12 cellular contexts compared by ENCODE assay signal in the genomic region with DNA sequence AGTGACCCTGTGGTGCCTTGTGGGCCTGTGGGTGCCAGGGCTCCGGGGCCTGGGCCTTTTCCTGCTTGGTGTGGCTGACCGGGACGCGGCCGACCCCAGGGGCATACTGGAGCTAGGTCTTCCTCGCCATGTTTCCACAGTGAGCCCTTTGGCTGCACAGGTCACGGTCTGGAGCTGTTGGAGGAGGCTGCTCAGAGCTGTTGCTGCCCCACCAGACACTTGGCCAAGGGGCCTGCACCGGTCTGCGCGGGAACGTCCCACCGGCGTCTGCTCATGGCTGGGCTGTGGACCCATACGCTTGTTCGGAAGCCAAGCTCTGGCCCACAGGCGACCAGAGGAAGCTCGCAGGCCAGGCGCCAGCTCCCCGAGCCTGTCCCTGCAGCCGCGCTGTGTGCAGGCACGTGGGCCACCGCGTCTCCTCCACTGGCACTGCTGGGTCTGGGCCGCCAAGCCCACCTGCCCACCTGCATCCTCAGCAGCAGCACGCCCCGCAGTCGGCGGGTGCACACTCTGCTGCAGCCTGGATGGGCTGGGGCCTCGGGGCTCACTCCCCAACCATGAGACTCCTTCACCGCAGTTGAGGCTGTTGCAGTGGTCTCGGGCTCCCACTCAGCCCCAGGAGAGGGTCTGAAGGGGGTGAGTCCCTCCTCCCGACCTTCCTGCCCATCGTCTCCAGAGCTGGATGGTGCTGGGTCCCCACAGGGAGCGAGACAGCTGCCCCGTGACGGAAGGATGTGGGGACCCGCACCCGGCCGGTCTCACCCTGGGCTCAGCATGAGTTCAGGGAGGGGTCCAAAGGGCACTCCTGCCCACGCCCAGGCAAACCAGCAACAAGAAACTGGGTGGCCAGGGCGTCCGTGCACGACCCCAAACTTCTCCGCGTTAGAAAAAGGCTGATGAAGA. TPM values are rescaled to one million over a fixed set of nuclear protein-coding genes. Genes with fewer than 3 reads are reported as not detected.
DNase-seq lines count a peak whose midpoint lies in the region; ATAC-seq and TF ChIP-seq lines count a peak whose summit lies in the region.
"Had no signal": no experiment of that assay in that cellular context is flagged by ENCODE, and none has a peak within 500 bp of the region (broad histone marks: within the 10 kb centered on the region; RNA-seq: fewer than 3 reads in every experiment).

No MANE protein-coding gene starts in this region.

- peaks cover 0 to 32% (median 16%) of the 10 kb centered on the region in 3 donors for H3K4me1 ChIP-seq in gastroesophageal sphincter
- no peaks in the 10 kb centered on the region for H3K4me1 ChIP-seq in foreskin keratinocyte

- H3K27ac Mint-ChIP-seq in stimulated activated naive CD8-positive, alpha-beta T cell treated with anti-CD3 and anti-CD28 coated beads, Interleukin-15, amount 100 ng/mL, for 72 hours: peak overlapping the region in 1 of 2 donors; percentile 34

- 56 to 70% methylated on average over 5 of the region's 46 CpGs for WGBS in gastroesophageal sphincter (ENCODE audit: low coverage in 1 of 2), 2 donors

- peak overlapping the region in 1 of 2 donors; percentile 33 for H3K4me3 Mint-ChIP-seq in stimulated activated naive CD8-positive, alpha-beta T cell treated with anti-CD3 and anti-CD28 coated beads, Interleukin-15, amount 100 ng/mL, for 72 hours
- H3K4me3 Mint-ChIP-seq: neural progenitor cell had no signal

- peaks cover 40% of the 10 kb centered on the region for H3K4me1 Mint-ChIP-seq in stimulated activated naive CD8-positive, alpha-beta T cell treated with anti-CD3 and anti-CD28 coated beads, Interleukin-15, amount 100 ng/mL, for 72 hours

- peak overlapping the region in 3 of 4 donors; percentile 75 to 78 (median 77) for H3K27ac ChIP-seq in gastroesophageal sphincter
- no peak overlapping the region for H3K27ac ChIP-seq in foreskin keratinocyte
- H3K27ac ChIP-seq: neural progenitor cell, PC-9 had no signal

- TF ChIP-seq POLR2A in gastroesophageal sphincter (IDR thresholded peaks at IDR 0.05): no peak

- no peaks in the 10 kb centered on the region for H3K27me3 ChIP-seq in gastroesophageal sphincter
- H3K27me3 ChIP-seq in foreskin keratinocyte: no peaks in the 10 kb centered on the region

- H3K27me3 Mint-ChIP-seq in stimulated activated naive CD8-positive, alpha-beta T cell treated with anti-CD3 and anti-CD28 coated beads, Interleukin-15, amount 100 ng/mL, for 72 hours: no peaks in the 10 kb centered on the region

- TF ChIP-seq EP300 in gastroesophageal sphincter (IDR thresholded peaks at IDR 0.05): no peak

- peak overlapping the region in 1 of 2 donors; percentile 1 for H3K4me3 ChIP-seq in gastroesophageal sphincter
- H3K4me3 ChIP-seq: neural progenitor cell, PC-9 had no signal

- ATAC-seq in stimulated activated naive CD8-positive, alpha-beta T cell treated with anti-CD3 and anti-CD28 coated beads, Interleukin-15, amount 100 ng/mL, for 72 hours: peak; percentile 42
- ATAC-seq in stimulated activated naive CD8-positive, alpha-beta T cell treated with anti-CD3 and anti-CD28 coated beads, Interleukin-15, Interleukin-2, amounts not matched to agents 100 U/mL and 50 U/mL, for 24 hours: no peak
- ATAC-seq in gastroesophageal sphincter: peak; percentile 89
- peak; percentile 57 for ATAC-seq in omental fat pad (ENCODE audit: low FRiP score)
- no peak for ATAC-seq in foreskin keratinocyte

- no peaks in the 10 kb centered on the region for H3K9me3 Mint-ChIP-seq in stimulated activated naive CD8-positive, alpha-beta T cell treated with anti-CD3 and anti-CD28 coated beads, Interleukin-15, amount 100 ng/mL, for 72 hours

- no peaks in the 10 kb centered on the region for H3K9me3 ChIP-seq in gastroesophageal sphincter

- TF ChIP-seq CTCF in gastroesophageal sphincter (IDR thresholded peaks at IDR 0.05) (no peak), omental fat pad (IDR thresholded peaks at IDR 0.05) (no peak), foreskin keratinocyte (conservative IDR thresholded peaks at IDR 0.05) (no peak)

- H3K36me3 ChIP-seq in gastroesophageal sphincter: peaks cover 0 to 35% of the 10 kb centered on the region in 2 donors
- H3K36me3 ChIP-seq: neural progenitor cell had no signal

- no peak for DNase-seq in stimulated activated naive CD8-positive, alpha-beta T cell treated with anti-CD3 and anti-CD28 coated beads, Interleukin-15, amount 100 ng/mL, for 72 hours
- no peak for DNase-seq in stimulated activated naive CD8-positive, alpha-beta T cell treated with anti-CD3 and anti-CD28 coated beads, Interleukin-15, Interleukin-2, amounts not matched to agents 100 U/mL and 50 U/mL, for 24 hours
- no peak for DNase-seq in omental fat pad (ENCODE audit: low spot score)
- DNase-seq in middle frontal gyrus (ENCODE audit: extremely low spot score, low spot score): no peak
- DNase-seq in H4 (ENCODE audit: low spot score): no peak
- no peak for DNase-seq in foreskin keratinocyte
- DNase-seq in central memory CD4-positive, alpha-beta T cell: no peak
- DNase-seq: glutamatergic neuron, NCI-H1694 treated with DMSO at 0.1 percent for 48 hours had no signal

RNA-seq across cellular contexts. Expression of gene TCFL5, which starts 15.5 kb away (rescaled TPM):
- total RNA-seq in gastroesophageal sphincter (10 to 100 TPM; 12.0 to 28.9 (median 13.8) TPM), omental fat pad (1 to 10 TPM; 6.1 to 7.7 (median 6.3) TPM), foreskin keratinocyte (13.6 and 15.8 TPM in 2 replicates)
- total RNA-seq in H4 (2014; rRNA removed; shearing (Covaris generic)): 10.3 and 11.7 TPM in 2 replicates
- 7.5 and 10.1 TPM in 2 replicates for polyA plus RNA-seq in foreskin keratinocyte

RNA-seq across cellular contexts. Expression of gene DIDO1, which starts 49.2 kb away (rescaled TPM):
- total RNA-seq in gastroesophageal sphincter (10 to 100 TPM; 49.5 to 75.8 (median 66.5) TPM), omental fat pad (10 to 100 TPM; 40.6 to 64.4 (median 54.1) TPM), foreskin keratinocyte (34.0 and 34.2 TPM in 2 replicates)
- total RNA-seq in H4 (2014; rRNA removed; shearing (Covaris generic)): 14.7 and 16.9 TPM in 2 replicates
- polyA plus RNA-seq in foreskin keratinocyte: 11.0 and 12.3 TPM in 2 replicates

Comparison
In these comparisons a context has a peak if more than half of its experiments do, and no peak if none do; other contexts are left out.
1. ATAC-seq: peak in stimulated activated naive CD8-positive, alpha-beta T cell treated with anti-CD3 and anti-CD28 coated beads, Interleukin-15, amount 100 ng/mL, for 72 hours (single experiment), gastroesophageal sphincter (single experiment) and omental fat pad (single experiment); none in stimulated activated naive CD8-positive, alpha-beta T cell treated with anti-CD3 and anti-CD28 coated beads, Interleukin-15, Interleukin-2, amounts not matched to agents 100 U/mL and 50 U/mL, for 24 hours (single experiment) and foreskin keratinocyte (single experiment).